Comparison of ENCODE assay signal across 8 cellular contexts in genomic region chr14:91911474-91912032, GRCh38. TPM values are rescaled to one million over a fixed set of nuclear protein-coding genes. Genes with fewer than 3 reads are reported as not detected.
DNase-seq lines count a peak whose midpoint lies in the region; ATAC-seq and TF ChIP-seq lines count a peak whose summit lies in the region.

No MANE protein-coding gene starts in this region.

- H3K4ac ChIP-seq in neuronal stem cell (ENCODE audit: low read length), result no peak overlapping the region

- peak; percentile 92 for ATAC-seq in DND-41 (ENCODE audit: insufficient read depth, low read depth)
- ATAC-seq in activated CD8-positive, alpha-beta T cell treated with anti-CD3 and anti-CD28 coated beads, Interleukin-2, amount 10 ng/mL, durations not matched to agents 7 days and 5 days, result peak; percentile 76

- POLR2A ChIA-PET in activated CD8-positive, alpha-beta T cell treated with anti-CD3 and anti-CD28 coated beads, Interleukin-2, amount 10 ng/mL, durations not matched to agents 7 days and 5 days (lab: Charles Lee), result interaction anchor here (1.1 to 1.4 kb wide), 2 partner anchors 45 to 588 kb away, joined by 3 read pairs; no protein-coding TSS in a partner anchor

- H3K18ac ChIP-seq in neuronal stem cell (ENCODE audit: low read length), result no peak overlapping the region

- H3K36me3 Mint-ChIP-seq in activated CD8-positive, alpha-beta T cell treated with anti-CD3 and anti-CD28 coated beads, Interleukin-2, amount 10 ng/mL, durations not matched to agents 7 days and 5 days (ENCODE audit: low read depth), result peaks cover 1% of the 10 kb centered on the region

- H2BK5ac ChIP-seq in neuronal stem cell (ENCODE audit: low read length), result no peak overlapping the region

- H3K14ac ChIP-seq in neuronal stem cell (ENCODE audit: low read length), result no peak overlapping the region

- H3K9ac ChIP-seq in DND-41 (ENCODE audit: low read depth, low read length) (no peak overlapping the region), neuronal stem cell (ENCODE audit: low read depth, low read length, poor library complexity) (no peak overlapping the region)

- H3K79me2 ChIP-seq in DND-41 (ENCODE audit: insufficient read depth, low read length), result no peaks in the 10 kb centered on the region

- no peaks in the 10 kb centered on the region for H3K9me3 Mint-ChIP-seq in activated CD8-positive, alpha-beta T cell treated with anti-CD3 and anti-CD28 coated beads, Interleukin-2, amount 10 ng/mL, durations not matched to agents 7 days and 5 days (ENCODE audit: insufficient read depth)

- TF ChIP-seq POLR2A in esophagus squamous epithelium (IDR thresholded peaks at IDR 0.05), result no peak

- H3K9me3 ChIP-seq in DND-41 (ENCODE audit: insufficient read depth, low read length, severe bottlenecking), result no peaks in the 10 kb centered on the region
- H3K9me3 ChIP-seq in esophagus squamous epithelium, result no peaks in the 10 kb centered on the region
- H3K9me3 ChIP-seq in neuronal stem cell (replicated peaks in 1 of 2; ENCODE audit: control insufficient read depth in 2 of 2, insufficient read depth in 1 of 2, low read depth in 1 of 2, low read length in 2 of 2), result no peaks in the 10 kb centered on the region

- H3K4me2 ChIP-seq in DND-41 (ENCODE audit: insufficient read depth, low read length) (no peak overlapping the region), neuronal stem cell (ENCODE audit: insufficient read depth, low read length, poor library complexity, severe bottlenecking) (no peak overlapping the region)

- peak; percentile 56 for DNase-seq in DND-41
- DNase-seq in HFF-Myc (ENCODE audit: extremely low read depth, low read depth), result no peak
- peak; percentile 69 for DNase-seq in NCI-H510A treated with DMSO at 0.1 percent for 48 hours (lab: John Stamatoyannopoulos, UW)
- DNase-seq in activated CD8-positive, alpha-beta T cell treated with anti-CD3 and anti-CD28 coated beads, Interleukin-2, amount 10 ng/mL, durations not matched to agents 7 days and 5 days, result peak; percentile 62
- no peak for DNase-seq in esophagus squamous epithelium (lab: John Stamatoyannopoulos, UW)
- peak; percentile 26 for DNase-seq in neuronal stem cell (ENCODE audit: low spot score)
- no peak for DNase-seq in OCI-M2 (lab: John Stamatoyannopoulos, UW; ENCODE audit: unreplicated experiment)
- DNase-seq in NCI-H1436 (lab: John Stamatoyannopoulos, UW), result no peak

- WGBS in esophagus squamous epithelium, 2 donors, result 30 to 37% methylated on average over 9 of the region's 9 CpGs
- WGBS in neuronal stem cell (ENCODE audit: extremely low coverage in 2 of 2, insufficient read length in 2 of 2, insufficient replicate concordance in 1 of 2), 2 donors, result no CpG with 5 or more reads among the region's 9 CpGs

- no peak overlapping the region for H2BK120ac ChIP-seq in neuronal stem cell (ENCODE audit: low read depth, low read length)

- no peak overlapping the region for H2BK12ac ChIP-seq in neuronal stem cell (ENCODE audit: low read length)

- H3K27ac ChIP-seq in DND-41 (ENCODE audit: low read length), result no peak overlapping the region
- H3K27ac ChIP-seq in esophagus squamous epithelium, result no peak overlapping the region
- no peak overlapping the region for H3K27ac ChIP-seq in neuronal stem cell (replicated peaks; ENCODE audit: low read length)

- H3K4me3 Mint-ChIP-seq in activated CD8-positive, alpha-beta T cell treated with anti-CD3 and anti-CD28 coated beads, Interleukin-2, amount 10 ng/mL, durations not matched to agents 7 days and 5 days, result no peak overlapping the region

- no peaks in the 10 kb centered on the region for H4K20me1 ChIP-seq in DND-41 (ENCODE audit: insufficient read depth, low read length)

- H3K23ac ChIP-seq in neuronal stem cell (ENCODE audit: low read depth, low read length, poor library complexity), result no peak overlapping the region

- no peak overlapping the region for H2BK15ac ChIP-seq in neuronal stem cell (ENCODE audit: low read length)

- peak; percentile 67 for TF ChIP-seq CTCF in DND-41 (IDR thresholded peaks at IDR 0.05; ENCODE audit: borderline replicate concordance, extremely low read depth, low read length, poor library complexity, severe bottlenecking)
- TF ChIP-seq CTCF in HFF-Myc (IDR thresholded peaks at IDR 0.05; ENCODE audit: low read depth, low read length, missing control alignments), result peak; percentile 54
- TF ChIP-seq CTCF in esophagus squamous epithelium (IDR thresholded peaks at IDR 0.05), result peak in 5 of 6 experiments; percentile 33 to 62 (median 45)

- H3K4me1 ChIP-seq in DND-41 (ENCODE audit: insufficient read depth, low read length) (peaks cover 5% of the 10 kb centered on the region), esophagus squamous epithelium (peaks cover 0 to 12% (median 8%) of the 10 kb centered on the region in 3 donors), neuronal stem cell (ENCODE audit: control insufficient read depth in 2 of 2, insufficient read depth in 1 of 2, low read depth in 1 of 2, low read length in 2 of 2) (no peaks in the 10 kb centered on the region)

- H4K8ac ChIP-seq in neuronal stem cell (ENCODE audit: low read depth, low read length), result no peak overlapping the region

- H3K4me1 Mint-ChIP-seq in activated CD8-positive, alpha-beta T cell treated with anti-CD3 and anti-CD28 coated beads, Interleukin-2, amount 10 ng/mL, durations not matched to agents 7 days and 5 days (ENCODE audit: low read depth), result peaks cover 22% of the 10 kb centered on the region

- H3K27ac Mint-ChIP-seq in activated CD8-positive, alpha-beta T cell treated with anti-CD3 and anti-CD28 coated beads, Interleukin-2, amount 10 ng/mL, durations not matched to agents 7 days and 5 days, result peak overlapping the region; percentile 27

- H3K27me3 Mint-ChIP-seq in activated CD8-positive, alpha-beta T cell treated with anti-CD3 and anti-CD28 coated beads, Interleukin-2, amount 10 ng/mL, durations not matched to agents 7 days and 5 days (ENCODE audit: low read depth), result peaks cover 3% of the 10 kb centered on the region

- H4K91ac ChIP-seq in neuronal stem cell (ENCODE audit: low read depth, low read length, poor library complexity), result no peak overlapping the region

- H2AFZ ChIP-seq in DND-41 (ENCODE audit: low read depth, low read length) (peak overlapping the region; percentile 32), neuronal stem cell (ENCODE audit: low read length) (peak overlapping the region; percentile 16)

- H3K27me3 ChIP-seq in DND-41 (ENCODE audit: insufficient read depth, low read length, poor library complexity), result no peaks in the 10 kb centered on the region
- H3K27me3 ChIP-seq in esophagus squamous epithelium, result no peaks in the 10 kb centered on the region
- no peaks in the 10 kb centered on the region for H3K27me3 ChIP-seq in neuronal stem cell (ENCODE audit: control insufficient read depth in 3 of 3, insufficient read depth in 3 of 3, low read depth in 1 of 3, low read length in 3 of 3)

- H3K79me1 ChIP-seq in neuronal stem cell (ENCODE audit: low read depth, low read length), result no peaks in the 10 kb centered on the region

- H3K36me3 ChIP-seq in DND-41 (ENCODE audit: insufficient read depth, low read length), result no peaks in the 10 kb centered on the region
- no peaks in the 10 kb centered on the region for H3K36me3 ChIP-seq in esophagus squamous epithelium
- no peaks in the 10 kb centered on the region for H3K36me3 ChIP-seq in neuronal stem cell (replicated peaks in 1 of 2; ENCODE audit: control insufficient read depth in 2 of 2, insufficient read depth in 2 of 2, low read length in 2 of 2)

- CTCF ChIA-PET in activated CD8-positive, alpha-beta T cell treated with anti-CD3 and anti-CD28 coated beads, Interleukin-2, amount 10 ng/mL, durations not matched to agents 7 days and 5 days (lab: Charles Lee), result interaction anchor here (0.6 to 2.8 kb wide), 37 partner anchors 10 to 281 kb away, joined by 3 to 35 read pairs (median 5); partner anchors contain the start of genes ATXN3 and TC2N

- no peak overlapping the region for H2AK5ac ChIP-seq in neuronal stem cell (ENCODE audit: low read depth, low read length)

- no peak overlapping the region for H3K4me3 ChIP-seq in DND-41 (ENCODE audit: low read depth in 1 of 2, low read length in 2 of 2)
- H3K4me3 ChIP-seq in HFF-Myc (replicated peaks; ENCODE audit: low read depth, low read length), result no peak overlapping the region
- H3K4me3 ChIP-seq in esophagus squamous epithelium, result no peak overlapping the region
- H3K4me3 ChIP-seq in neuronal stem cell (ENCODE audit: low read length in 2 of 2), result no peak overlapping the region

- intact Hi-C loops in esophagus squamous epithelium (cut with DNase I), result no loop called here

RNA-seq across cellular contexts. Expression of gene FBLN5, which starts 35.9 kb away (rescaled TPM):
- 1 to 10 TPM; 1.6 to 2.6 TPM for total RNA-seq in activated CD8-positive, alpha-beta T cell treated with anti-CD3 and anti-CD28 coated beads, Interleukin-2, amount 10 ng/mL, durations not matched to agents 7 days and 5 days
- 10 to 100 TPM in 2 of 4 donors, 1 to 10 TPM in 2; 1.2 to 83.5 (median 8.0) TPM for total RNA-seq in esophagus squamous epithelium
- 0.11 TPM for polyA plus RNA-seq in neuronal stem cell (2013, experiment 1 of 2)
- 0.10 TPM for polyA plus RNA-seq in neuronal stem cell (2013, experiment 2 of 2)

RNA-seq across cellular contexts. Expression of gene TC2N, which starts 44.2 kb away (rescaled TPM):
- 100 to 1,000 TPM; 119 to 120 TPM for total RNA-seq in activated CD8-positive, alpha-beta T cell treated with anti-CD3 and anti-CD28 coated beads, Interleukin-2, amount 10 ng/mL, durations not matched to agents 7 days and 5 days
- 10 to 100 TPM; 32.4 to 48.9 (median 44.7) TPM for total RNA-seq in esophagus squamous epithelium
- 0.81 TPM for polyA plus RNA-seq in neuronal stem cell (2013, experiment 1 of 2)
- polyA plus RNA-seq in neuronal stem cell (2013, experiment 2 of 2), result 0.82 TPM

Comparison
In these comparisons a context has a peak if more than half of its experiments do, and no peak if none do; other contexts are left out.
1. DNase-seq: peak in DND-41 (single experiment), NCI-H510A treated with DMSO at 0.1 percent for 48 hours (single experiment), activated CD8-positive, alpha-beta T cell treated with anti-CD3 and anti-CD28 coated beads, Interleukin-2, amount 10 ng/mL, durations not matched to agents 7 days and 5 days (single experiment) and neuronal stem cell (single experiment); none in HFF-Myc (single experiment), esophagus squamous epithelium (single experiment), OCI-M2 (single experiment) and NCI-H1436 (single experiment).
2. Peak in every context shown above with its lines, with median percentiles within 50 percentile points of each other: CTCF ChIP-seq.